ENCODE assay signal across 1 cellular context in the genomic region with DNA sequence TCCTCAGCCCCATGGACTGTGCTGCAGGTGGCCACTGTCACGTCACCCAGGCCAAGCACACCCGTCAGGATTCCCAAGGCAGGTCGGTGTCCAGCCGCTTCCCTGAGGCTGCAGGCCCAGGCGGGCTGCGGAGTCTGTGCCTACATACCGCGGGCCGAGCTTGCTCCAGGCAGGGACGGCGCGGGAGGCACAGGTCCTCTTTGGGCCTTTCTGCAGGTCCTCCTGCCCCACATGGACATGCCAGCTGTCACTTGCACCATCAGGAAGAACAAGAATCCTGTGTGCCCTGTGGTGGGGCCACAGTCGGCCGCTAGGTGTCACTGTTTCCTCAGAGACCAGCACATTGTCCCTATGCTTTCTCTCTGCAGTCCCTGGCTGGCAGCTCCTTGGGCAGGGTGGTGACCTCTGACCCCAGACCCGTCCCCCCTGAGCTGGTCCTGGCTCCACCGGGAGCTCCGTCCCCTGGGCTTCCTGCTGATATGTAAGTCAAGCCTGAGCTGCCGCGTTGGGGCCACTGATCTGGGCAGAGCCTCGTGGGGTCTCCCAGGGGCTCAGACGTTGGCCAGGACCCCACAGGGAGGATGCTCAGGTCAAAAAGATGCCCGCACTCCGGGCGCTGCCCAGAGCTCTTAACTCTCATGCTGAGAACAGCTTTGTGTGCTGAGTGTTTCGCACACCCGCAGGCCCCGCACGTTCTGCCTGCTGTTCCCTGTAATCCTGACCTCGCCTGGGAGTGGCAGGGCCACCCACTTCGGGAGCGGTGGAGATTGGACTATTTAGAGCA.
A peak's percentile ranks its signal among the peaks of the same experiment; 100 is the strongest.
TF ChIP-seq lines count a peak whose summit lies in the region.

No MANE protein-coding gene starts in this region.

TF ChIP-seq in HepG2, 621 proteins besides CTCF, POLR2A, EP300 and RAD21 (continued from another document and continues in another):
- TF ChIP-seq, protein P1, sequence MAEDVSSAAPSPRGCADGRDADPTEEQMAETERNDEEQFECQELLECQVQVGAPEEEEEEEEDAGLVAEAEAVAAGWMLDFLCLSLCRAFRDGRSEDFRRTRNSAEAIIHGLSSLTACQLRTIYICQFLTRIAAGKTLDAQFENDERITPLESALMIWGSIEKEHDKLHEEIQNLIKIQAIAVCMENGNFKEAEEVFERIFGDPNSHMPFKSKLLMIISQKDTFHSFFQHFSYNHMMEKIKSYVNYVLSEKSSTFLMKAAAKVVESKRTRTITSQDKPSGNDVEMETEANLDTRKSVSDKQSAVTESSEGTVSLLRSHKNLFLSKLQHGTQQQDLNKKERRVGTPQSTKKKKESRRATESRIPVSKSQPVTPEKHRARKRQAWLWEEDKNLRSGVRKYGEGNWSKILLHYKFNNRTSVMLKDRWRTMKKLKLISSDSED (CRISPR knock-in tag; IDR thresholded peaks at IDR 0.05) = no peak
- peak; percentile 45; the same call in 1 of the 2 replicates for TF ChIP-seq BHLHE40 (IDR thresholded peaks at IDR 0.05; ENCODE audit: low read length)
- peak; percentile 49 for TF ChIP-seq SRSF1 (optimal IDR thresholded peaks at IDR 0.05; ENCODE audit: low read depth, low read length)
- peak; percentile 70; the same call in 1 of the 2 replicates for TF ChIP-seq CBFB (CRISPR knock-in tag; IDR thresholded peaks at IDR 0.05)
- peak in 1 of 2 experiments; percentile 56; a peak in 1 of 4 replicates for TF ChIP-seq KLF16 (CRISPR knock-in tag; IDR thresholded peaks at IDR 0.05)
- no peak for TF ChIP-seq ZC3H4 (CRISPR knock-in tag; IDR thresholded peaks at IDR 0.05; ENCODE audit: borderline replicate concordance)
- TF ChIP-seq, protein P2, sequence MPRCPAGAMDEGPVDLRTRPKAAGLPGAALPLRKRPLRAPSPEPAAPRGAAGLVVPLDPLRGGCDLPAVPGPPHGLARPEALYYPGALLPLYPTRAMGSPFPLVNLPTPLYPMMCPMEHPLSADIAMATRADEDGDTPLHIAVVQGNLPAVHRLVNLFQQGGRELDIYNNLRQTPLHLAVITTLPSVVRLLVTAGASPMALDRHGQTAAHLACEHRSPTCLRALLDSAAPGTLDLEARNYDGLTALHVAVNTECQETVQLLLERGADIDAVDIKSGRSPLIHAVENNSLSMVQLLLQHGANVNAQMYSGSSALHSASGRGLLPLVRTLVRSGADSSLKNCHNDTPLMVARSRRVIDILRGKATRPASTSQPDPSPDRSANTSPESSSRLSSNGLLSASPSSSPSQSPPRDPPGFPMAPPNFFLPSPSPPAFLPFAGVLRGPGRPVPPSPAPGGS (CRISPR knock-in tag; IDR thresholded peaks at IDR 0.05) = no peak
- TF ChIP-seq, protein P3, sequence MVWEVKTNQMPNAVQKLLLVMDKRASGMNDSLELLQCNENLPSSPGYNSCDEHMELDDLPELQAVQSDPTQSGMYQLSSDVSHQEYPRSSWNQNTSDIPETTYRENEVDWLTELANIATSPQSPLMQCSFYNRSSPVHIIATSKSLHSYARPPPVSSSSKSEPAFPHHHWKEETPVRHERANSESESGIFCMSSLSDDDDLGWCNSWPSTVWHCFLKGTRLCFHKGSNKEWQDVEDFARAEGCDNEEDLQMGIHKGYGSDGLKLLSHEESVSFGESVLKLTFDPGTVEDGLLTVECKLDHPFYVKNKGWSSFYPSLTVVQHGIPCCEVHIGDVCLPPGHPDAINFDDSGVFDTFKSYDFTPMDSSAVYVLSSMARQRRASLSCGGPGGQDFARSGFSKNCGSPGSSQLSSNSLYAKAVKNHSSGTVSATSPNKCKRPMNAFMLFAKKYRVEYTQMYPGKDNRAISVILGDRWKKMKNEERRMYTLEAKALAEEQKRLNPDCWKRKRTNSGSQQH (CRISPR knock-in tag; IDR thresholded peaks at IDR 0.05; ENCODE audit: low read depth) = no peak
- peak; percentile 57; the same call in 1 of the 2 replicates for TF ChIP-seq ARID4A (CRISPR knock-in tag; IDR thresholded peaks at IDR 0.05; ENCODE audit: borderline replicate concordance)
- TF ChIP-seq, protein P4, sequence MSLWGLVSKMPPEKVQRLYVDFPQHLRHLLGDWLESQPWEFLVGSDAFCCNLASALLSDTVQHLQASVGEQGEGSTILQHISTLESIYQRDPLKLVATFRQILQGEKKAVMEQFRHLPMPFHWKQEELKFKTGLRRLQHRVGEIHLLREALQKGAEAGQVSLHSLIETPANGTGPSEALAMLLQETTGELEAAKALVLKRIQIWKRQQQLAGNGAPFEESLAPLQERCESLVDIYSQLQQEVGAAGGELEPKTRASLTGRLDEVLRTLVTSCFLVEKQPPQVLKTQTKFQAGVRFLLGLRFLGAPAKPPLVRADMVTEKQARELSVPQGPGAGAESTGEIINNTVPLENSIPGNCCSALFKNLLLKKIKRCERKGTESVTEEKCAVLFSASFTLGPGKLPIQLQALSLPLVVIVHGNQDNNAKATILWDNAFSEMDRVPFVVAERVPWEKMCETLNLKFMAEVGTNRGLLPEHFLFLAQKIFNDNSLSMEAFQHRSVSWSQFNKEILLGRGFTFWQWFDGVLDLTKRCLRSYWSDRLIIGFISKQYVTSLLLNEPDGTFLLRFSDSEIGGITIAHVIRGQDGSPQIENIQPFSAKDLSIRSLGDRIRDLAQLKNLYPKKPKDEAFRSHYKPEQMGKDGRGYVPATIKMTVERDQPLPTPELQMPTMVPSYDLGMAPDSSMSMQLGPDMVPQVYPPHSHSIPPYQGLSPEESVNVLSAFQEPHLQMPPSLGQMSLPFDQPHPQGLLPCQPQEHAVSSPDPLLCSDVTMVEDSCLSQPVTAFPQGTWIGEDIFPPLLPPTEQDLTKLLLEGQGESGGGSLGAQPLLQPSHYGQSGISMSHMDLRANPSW (CRISPR knock-in tag; IDR thresholded peaks at IDR 0.05; ENCODE audit: borderline replicate concordance) = 0 out of 2 replicates have a peak, but pooled peaks have one; percentile 48
- TF ChIP-seq HOXA3 (CRISPR knock-in tag; IDR thresholded peaks at IDR 0.05) = peak; percentile 22; the same call in 1 of the 2 replicates
- TF ChIP-seq SCMH1 (CRISPR knock-in tag; IDR thresholded peaks at IDR 0.05; ENCODE audit: borderline replicate concordance) = no peak
- TF ChIP-seq MIER2 (CRISPR knock-in tag; IDR thresholded peaks at IDR 0.05) = 0 out of 2 replicates have a peak, but pooled peaks have one; percentile 49
- no peak for TF ChIP-seq ZNF850 (CRISPR knock-in tag; conservative IDR thresholded peaks at IDR 0.05)
- TF ChIP-seq RARA (CRISPR knock-in tag; IDR thresholded peaks at IDR 0.05) = 0 out of 2 replicates have a peak, but pooled peaks have one; percentile 21
- no peak for TF ChIP-seq ADNP (CRISPR knock-in tag; IDR thresholded peaks at IDR 0.05)
- peak; percentile 65 for TF ChIP-seq GATAD2A (CRISPR knock-in tag; IDR thresholded peaks at IDR 0.05)
- no peak for TF ChIP-seq ZHX1 (CRISPR knock-in tag; IDR thresholded peaks at IDR 0.05; ENCODE audit: low read depth)
- peak; percentile 57; the same call in 1 of the 2 replicates for TF ChIP-seq HMGXB3 (CRISPR knock-in tag; IDR thresholded peaks at IDR 0.05; ENCODE audit: borderline replicate concordance)
- TF ChIP-seq SP1 (IDR thresholded peaks at IDR 0.05) = no peak
- TF ChIP-seq SP1 (CRISPR knock-in tag; IDR thresholded peaks at IDR 0.05) = peak; percentile 26; the same call in 1 of the 2 replicates
- TF ChIP-seq CENPT (CRISPR knock-in tag; IDR thresholded peaks at IDR 0.05; ENCODE audit: low read depth) = no peak
- TF ChIP-seq PATZ1 (CRISPR knock-in tag; IDR thresholded peaks at IDR 0.05) = peak; percentile 58; the same call in 1 of the 2 replicates
- no peak for TF ChIP-seq FOSL1 (CRISPR knock-in tag; IDR thresholded peaks at IDR 0.05; ENCODE audit: borderline replicate concordance)
- no peak for TF ChIP-seq TBL1XR1 (IDR thresholded peaks at IDR 0.05; ENCODE audit: borderline replicate concordance, low read length, partially characterized antibody)
- TF ChIP-seq ZNF501 (CRISPR knock-in tag; IDR thresholded peaks at IDR 0.05) = peak; percentile 77
